29 cellular contexts compared by ENCODE assay signal in genomic region chr6:67538032-67538431, GRCh38.
DNase-seq lines count a peak whose midpoint lies in the region; ATAC-seq, FAIRE-seq and TF ChIP-seq lines count a peak whose summit lies in the region.
"Had no signal": no experiment of that assay in that cellular context is flagged by ENCODE, and none has a peak within 500 bp of the region (broad histone marks: within the 10 kb centered on the region; RNA-seq: fewer than 3 reads in every experiment).

No MANE protein-coding gene starts in this region.

- no peaks in the 10 kb centered on the region for H3K27me3 ChIP-seq in K562 (ENCODE audit: control insufficient read depth in 2 of 2, insufficient read depth in 2 of 2, low read length in 2 of 2)
- H3K27me3 ChIP-seq: BE2C; BLaER1; BLaER1 treated with 17β-estradiol and CSF1 and Interleukin-3, amounts not matched to agents 10 nM and 100 nM had no signal

- H4K20me1 ChIP-seq in K562 (replicated peaks; ENCODE audit: control insufficient read depth, insufficient read depth, low read length), result no peaks in the 10 kb centered on the region
- H4K20me1 ChIP-seq: BLaER1; BLaER1 treated with 17β-estradiol and CSF1 and Interleukin-3, amounts not matched to agents 10 nM and 100 nM had no signal

- in situ Hi-C loops in K562 (cut with MboI), result no loop called here

- no peak for TF ChIP-seq CTCF in K562 (IDR thresholded peaks at IDR 0.05 in 2 of 3, conservative IDR thresholded peaks at IDR 0.05 in 1 of 3; ENCODE audit: insufficient read depth in 2 of 3, low read depth in 1 of 3, low read length in 3 of 3)

- no peaks in the 10 kb centered on the region for H3K9me3 ChIP-seq in K562 (replicated peaks; ENCODE audit: control insufficient read depth, insufficient read depth, low read depth, low read length)
- H3K9me3 ChIP-seq: A549, BE2C, Caco-2 had no signal

- POLR2A ChIA-PET in K562 (lab: Yijun Ruan, JAX), result no interaction called here

- H3K27ac ChIP-seq in K562 (ENCODE audit: extremely low read depth, low read depth, low read length), result no peak overlapping the region
- H3K27ac ChIP-seq: 22Rv1; A549; BLaER1; BLaER1 treated with 17β-estradiol and CSF1 and Interleukin-3, amounts not matched to agents 10 nM and 100 nM; C4-2B had no signal

- intact Hi-C loops in K562 (cut with micrococcal nuclease), result no loop called here

- no peak for TF ChIP-seq POLR2A in K562 (conservative IDR thresholded peaks at IDR 0.05)

- FAIRE-seq in K562 (lab: Jason Lieb, UNC), result no peak
- FAIRE-seq: A204.1, A549, D721Med had no signal

- H3K4me3 ChIP-seq in K562, result no peak overlapping the region
- H3K4me3 ChIP-seq: A549; BLaER1; BLaER1 treated with 17β-estradiol and CSF1 and Interleukin-3, amounts not matched to agents 10 nM and 100 nM had no signal

- H3K79me2 ChIP-seq in K562 (ENCODE audit: control insufficient read depth, insufficient read depth, low read length), result no peaks in the 10 kb centered on the region

- TF ChIP-seq RAD21 in K562 (CRISPR knock-in tag; conservative IDR thresholded peaks at IDR 0.05 in 1 of 2, IDR thresholded peaks at IDR 0.05 in 1 of 2), result no peak

- H3K4me2 ChIP-seq in K562 (ENCODE audit: insufficient read depth, low read length), result no peak overlapping the region
- H3K4me2 ChIP-seq: A549; BLaER1; BLaER1 treated with 17β-estradiol and CSF1 and Interleukin-3, amounts not matched to agents 10 nM and 100 nM had no signal

- no peak for TF ChIP-seq EP300 in K562 (IDR thresholded peaks at IDR 0.05; ENCODE audit: low read length)

- no peak overlapping the region for H2AFZ ChIP-seq in K562 (ENCODE audit: low read depth, low read length)

- H3K9me1 ChIP-seq in K562 (ENCODE audit: control insufficient read depth, insufficient read depth, low read length), result no peaks in the 10 kb centered on the region

- no peaks in the 10 kb centered on the region for H3K36me3 ChIP-seq in K562 (ENCODE audit: control insufficient read depth, insufficient read depth, low read length)
- H3K36me3 ChIP-seq: BE2C; BLaER1; BLaER1 treated with 17β-estradiol and CSF1 and Interleukin-3, amounts not matched to agents 10 nM and 100 nM had no signal

- H3K9ac ChIP-seq in K562 (ENCODE audit: insufficient read depth in 1 of 2, low read depth in 2 of 2, low read length in 2 of 2), result no peak overlapping the region
- H3K9ac ChIP-seq: BLaER1; BLaER1 treated with 17β-estradiol and CSF1 and Interleukin-3, amounts not matched to agents 10 nM and 100 nM had no signal

- H3K4me1 ChIP-seq in K562 (replicated peaks in 1 of 2; ENCODE audit: control insufficient read depth in 2 of 2, insufficient read depth in 2 of 2, low read length in 2 of 2), result no peaks in the 10 kb centered on the region
- H3K4me1 ChIP-seq: A549; BE2C; BLaER1; BLaER1 treated with 17β-estradiol and CSF1 and Interleukin-3, amounts not matched to agents 10 nM and 100 nM; Caco-2 had no signal

- CTCF ChIA-PET in K562 (lab: Yijun Ruan, JAX; ENCODE audit: low intra/inter-chr PET ratio), result no interaction called here

- 10% methylated on average over 1 of the region's 1 CpG for WGBS in K562 (ENCODE audit: insufficient coverage, low coverage, missing lambda C conversion rate)

- no peak for DNase-seq in K562 (ENCODE audit: extremely low read depth in 1 of 4, low spot score in 3 of 4)
- no peak for DNase-seq in NCI-H2227 (lab: John Stamatoyannopoulos, UW; ENCODE audit: unreplicated experiment)
- DNase-seq: 8988T; ACHN; AML-193; BE2C; C1 segment of cervical spinal cord; Caco-2; Calu3; CD4-positive, alpha-beta memory T cell; CD4-positive, alpha-beta T cell; CD4-positive, CD25-positive, alpha-beta regulatory T cell; CD8-positive, alpha-beta memory T cell; CD8-positive, alpha-beta T cell; COR-L47; DMS 273 treated with DMSO at 0.1 percent for 48 hours; DMS153; DMS53; DMS79; DMS79 treated with DMSO at 0.1 percent for 48 hours; DND-41; EL had no signal

- no TSS peak for BruUV-seq in K562 (replicated peaks; lab: Mats Ljungman, UMichigan)

- no peak for ATAC-seq in K562
- ATAC-seq: A549; CD8-positive, alpha-beta T cell had no signal

TF ChIP-seq in K562, 482 proteins besides CTCF, POLR2A, EP300 and RAD21:
- TF ChIP-seq CBX8 (IDR thresholded peaks at IDR 0.05; ENCODE audit: borderline replicate concordance, extremely low read depth, low read depth, low read length, poor library complexity, severe bottlenecking), result no peak
- peak; percentile 92 for TF ChIP-seq ZNF431 (CRISPR knock-in tag; IDR thresholded peaks at IDR 0.05)
